Comparison of ENCODE assay signal across 18 cellular contexts in genomic region chr1:164641353-164641730, GRCh38.
A peak's percentile ranks its signal among the peaks of the same experiment; 100 is the strongest.
DNase-seq lines count a peak whose midpoint lies in the region; ATAC-seq and TF ChIP-seq lines count a peak whose summit lies in the region.
"Had no signal": no experiment of that assay in that cellular context is flagged by ENCODE, and none has a peak within 500 bp of the region (broad histone marks: within the 10 kb centered on the region; RNA-seq: fewer than 3 reads in every experiment).

No MANE protein-coding gene starts in this region.

- H3K4me1 Mint-ChIP-seq in brain (peaks cover 99% of the 10 kb centered on the region), mesothelial cell of epicardium (peaks cover 88% of the 10 kb centered on the region), endodermal cell (peaks cover 30% of the 10 kb centered on the region)

- TF ChIP-seq CTCF in SK-N-SH (IDR thresholded peaks at IDR 0.05) (no peak), brain (conservative IDR thresholded peaks at IDR 0.05) (no peak), mesothelial cell of epicardium (IDR thresholded peaks at IDR 0.05; ENCODE audit: unreplicated experiment) (no peak), upper lobe of left lung (IDR thresholded peaks at IDR 0.05) (no peak), endodermal cell (conservative IDR thresholded peaks at IDR 0.05) (no peak)

- WGBS in SK-N-SH (ENCODE audit: low lambda C conversion rate): 59% methylated on average over 4 of the region's 5 CpGs
- WGBS in upper lobe of left lung, 2 donors: 81 to 92% methylated on average over 5 of the region's 5 CpGs
- WGBS in endodermal cell (ENCODE audit: insufficient coverage in 1 of 2, insufficient read length in 1 of 2), 2 experiments: 86 to 90% methylated on average over 4 to 5 of the region's 5 CpGs

- H3K79me2 ChIP-seq in SK-N-SH (ENCODE audit: insufficient read depth): no peaks in the 10 kb centered on the region

- H3K27ac Mint-ChIP-seq in brain (peak overlapping the region in 3 of 5 experiments; percentile 58 to 99 (median 98)), mesothelial cell of epicardium (peak overlapping the region; percentile 89), endodermal cell (no peak overlapping the region)
- H3K27ac Mint-ChIP-seq: immature natural killer cell had no signal

- ATAC-seq in SK-N-SH treated with all-trans-retinoic acid at 6 μM for 48 hours: no peak
- peak in 1 of 2 donors; percentile 23 for ATAC-seq in upper lobe of left lung (ENCODE audit: low FRiP score in 2 of 2)
- ATAC-seq in GM18873 (IDR thresholded peaks at IDR 0.05; ENCODE audit: low FRiP score, unreplicated experiment): no peak
- no peak for ATAC-seq in GM18870 (IDR thresholded peaks at IDR 0.05; ENCODE audit: unreplicated experiment)
- ATAC-seq: foreskin keratinocyte, mucosa of descending colon had no signal

- H3K36me3 ChIP-seq in SK-N-SH (replicated peaks in 1 of 2; ENCODE audit: control insufficient read depth in 1 of 2, insufficient read depth in 2 of 2, low read length in 1 of 2) (peaks cover 0 to 2% of the 10 kb centered on the region in 2 experiments), upper lobe of left lung (peaks cover 0 to 4% (median 0%) of the 10 kb centered on the region in 4 donors), endodermal cell (ENCODE audit: control insufficient read depth, insufficient read depth, low read length) (no peaks in the 10 kb centered on the region)

- no peaks in the 10 kb centered on the region for H3K9me2 ChIP-seq in SK-N-SH

- H3K4me3 ChIP-seq in SK-N-SH (ENCODE audit: low read depth in 2 of 2, low read length in 1 of 2): no peak overlapping the region
- H3K4me3 ChIP-seq in upper lobe of left lung: no peak overlapping the region
- no peak overlapping the region for H3K4me3 ChIP-seq in endodermal cell (ENCODE audit: low read length)
- H3K4me3 ChIP-seq: mucosa of descending colon had no signal

- no peak overlapping the region for H3K4me3 Mint-ChIP-seq in brain
- no peak overlapping the region for H3K4me3 Mint-ChIP-seq in mesothelial cell of epicardium
- H3K4me3 Mint-ChIP-seq in endodermal cell: no peak overlapping the region
- H3K4me3 Mint-ChIP-seq: immature natural killer cell had no signal

- DNase-seq in SK-N-SH: no peak
- DNase-seq in mesothelial cell of epicardium (ENCODE audit: low spot score in 2 of 2, unreplicated experiment in 2 of 2): no peak
- no peak for DNase-seq in upper lobe of left lung
- DNase-seq in endodermal cell: no peak
- DNase-seq: 8988T; dermis blood vessel endothelial cell; foreskin keratinocyte; immature natural killer cell; Karpas-422; mucosa of descending colon; NCI-H187; NCI-H526; stimulated activated CD4-positive, alpha-beta T cell treated with anti-CD3 and anti-CD28 coated beads, Interleukin-1b, Interleukin-23, amount 100 ng/mL, for 48 hours; T-helper 2 cell had no signal

- peaks cover 31% of the 10 kb centered on the region for H3F3A ChIP-seq in SK-N-SH (replicated peaks; ENCODE audit: insufficient read depth)

- H3K27ac ChIP-seq in SK-N-SH (ENCODE audit: low read depth in 2 of 2, low read length in 1 of 2) (no peak overlapping the region), upper lobe of left lung (peak overlapping the region in 3 of 4 donors; percentile 13 to 59 (median 38)), endodermal cell (ENCODE audit: low read depth, low read length) (no peak overlapping the region)
- H3K27ac ChIP-seq: foreskin keratinocyte had no signal

- TF ChIP-seq EP300 in SK-N-SH (IDR thresholded peaks at IDR 0.05; ENCODE audit: borderline replicate concordance in 1 of 2, low read depth in 1 of 2, low read length in 1 of 2) (no peak), upper lobe of left lung (IDR thresholded peaks at IDR 0.05) (no peak)

- H3K9me3 ChIP-seq in SK-N-SH (no peaks in the 10 kb centered on the region), upper lobe of left lung (no peaks in the 10 kb centered on the region), endodermal cell (ENCODE audit: control insufficient read depth, low read length) (no peaks in the 10 kb centered on the region)
- H3K9me3 ChIP-seq: mucosa of descending colon had no signal

- H3K27me3 Mint-ChIP-seq in brain (peaks cover 3% of the 10 kb centered on the region), mesothelial cell of epicardium (ENCODE audit: low read depth) (no peaks in the 10 kb centered on the region), endodermal cell (ENCODE audit: insufficient read depth) (no peaks in the 10 kb centered on the region)

- 0 out of 2 replicates have a peak overlapping the region, but pooled peaks have one; percentile 8 for H3K4me2 ChIP-seq in SK-N-SH

- no peak for TF ChIP-seq RAD21 in SK-N-SH (IDR thresholded peaks at IDR 0.05; ENCODE audit: low read length)

- H3K9ac ChIP-seq in SK-N-SH (no peak overlapping the region), endodermal cell (ENCODE audit: extremely low read depth, low read length, poor library complexity, severe bottlenecking) (no peak overlapping the region)

- no peaks in the 10 kb centered on the region for H3K27me3 ChIP-seq in SK-N-SH (ENCODE audit: insufficient read depth)
- H3K27me3 ChIP-seq in upper lobe of left lung: no peaks in the 10 kb centered on the region
- no peaks in the 10 kb centered on the region for H3K27me3 ChIP-seq in endodermal cell (ENCODE audit: control insufficient read depth, insufficient read depth, low read length, poor library complexity, severe bottlenecking)
- H3K27me3 ChIP-seq: foreskin keratinocyte had no signal

- CTCF ChIA-PET in SK-N-SH (lab: Yijun Ruan, JAX): interaction anchor here (0.9 to 1.1 kb wide), 2 partner anchors 146 to 475 kb away, joined by 3 to 4 read pairs; no protein-coding TSS in a partner anchor

- H4K20me1 ChIP-seq in SK-N-SH (ENCODE audit: insufficient read depth): no peaks in the 10 kb centered on the region

- H3K36me3 Mint-ChIP-seq in brain: peaks cover 39% of the 10 kb centered on the region
- peaks cover 32% of the 10 kb centered on the region for H3K36me3 Mint-ChIP-seq in mesothelial cell of epicardium
- H3K36me3 Mint-ChIP-seq in endodermal cell (ENCODE audit: low read depth): peaks cover 25% of the 10 kb centered on the region
- H3K36me3 Mint-ChIP-seq: immature natural killer cell had no signal

- POLR2A ChIA-PET in SK-N-SH (lab: Yijun Ruan, JAX): no interaction called here

- H3K4me1 ChIP-seq in SK-N-SH (ENCODE audit: control insufficient read depth in 1 of 2, insufficient read depth in 2 of 2, low read depth in 1 of 2, low read length in 1 of 2) (peaks cover 29 to 36% of the 10 kb centered on the region in 2 experiments), upper lobe of left lung (peaks cover 0 to 24% (median 7%) of the 10 kb centered on the region in 4 donors), endodermal cell (ENCODE audit: control insufficient read depth, insufficient read depth, low read length) (peaks cover 13% of the 10 kb centered on the region)

- no peak overlapping the region for H2AFZ ChIP-seq in SK-N-SH (ENCODE audit: low read depth)

- TF ChIP-seq POLR2A in upper lobe of left lung (IDR thresholded peaks at IDR 0.05): no peak

- H3K9me3 Mint-ChIP-seq in brain: no peaks in the 10 kb centered on the region
- no peaks in the 10 kb centered on the region for H3K9me3 Mint-ChIP-seq in mesothelial cell of epicardium
- H3K9me3 Mint-ChIP-seq in endodermal cell: no peaks in the 10 kb centered on the region
- H3K9me3 Mint-ChIP-seq: immature natural killer cell had no signal

TF ChIP-seq in SK-N-SH, 30 proteins besides CTCF, POLR2A, EP300 and RAD21:
- no peak for TF ChIP-seq EZH2phosphoT487 (IDR thresholded peaks at IDR 0.05; ENCODE audit: borderline replicate concordance, low read depth)
- TF ChIP-seq JUND (IDR thresholded peaks at IDR 0.05): 0 out of 2 replicates have a peak, but pooled peaks have one; percentile 14
- peak; percentile 44 for TF ChIP-seq FOSL2 (IDR thresholded peaks at IDR 0.05; ENCODE audit: borderline replicate concordance, low read depth)

TF ChIP-seq in SK-N-SH treated with all-trans-retinoic acid at 6 μM for 48 hours, 23 proteins besides CTCF, POLR2A, EP300 and RAD21 (continues in another document):
- TF ChIP-seq OSR1 (CRISPR knock-in tag; IDR thresholded peaks at IDR 0.05) (no peak), GLIS3 (CRISPR knock-in tag; IDR thresholded peaks at IDR 0.05) (no peak), CREB5 (CRISPR knock-in tag; IDR thresholded peaks at IDR 0.05; ENCODE audit: low read depth) (no peak), ZNF70 (CRISPR knock-in tag; IDR thresholded peaks at IDR 0.05) (no peak), ESRRG (CRISPR knock-in tag; IDR thresholded peaks at IDR 0.05) (no peak), ARNTL (CRISPR knock-in tag; IDR thresholded peaks at IDR 0.05; ENCODE audit: borderline replicate concordance, low read depth) (no peak), CSRNP3 (CRISPR knock-in tag; IDR thresholded peaks at IDR 0.05) (no peak), BACH2 (CRISPR knock-in tag; IDR thresholded peaks at IDR 0.05; ENCODE audit: borderline replicate concordance) (no peak)

Comparison
In these comparisons a context has a peak if more than half of its experiments do, and no peak if none do; other contexts are left out.
1. H3K27ac ChIP-seq: peak in upper lobe of left lung (3 of 4); none in SK-N-SH (0 of 2) and endodermal cell (single experiment).